ENCODE assay signal across 1 cellular context in the genomic region with DNA sequence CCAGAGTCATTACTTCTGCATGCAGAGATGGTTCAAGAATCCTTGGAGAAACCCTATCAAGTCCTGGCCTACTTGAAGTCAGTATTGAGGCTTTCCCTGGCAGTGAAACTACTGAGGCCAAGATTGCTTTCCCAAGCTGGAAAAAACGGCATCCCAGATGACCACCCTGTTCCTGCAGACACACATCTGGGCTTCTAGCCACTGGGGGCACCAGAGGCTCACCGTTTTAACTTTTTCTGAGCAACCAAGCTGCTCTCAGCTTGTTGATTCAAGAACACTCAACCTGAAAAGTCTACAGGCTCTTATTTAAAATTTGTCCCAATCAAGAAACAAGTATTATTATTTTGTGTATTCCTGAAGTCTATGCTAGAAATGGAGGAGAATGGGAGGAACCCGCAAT.
TF ChIP-seq lines count a peak whose summit lies in the region.

No MANE protein-coding gene starts in this region.

TF ChIP-seq in SK-N-SH treated with all-trans-retinoic acid at 6 μM for 48 hours, 23 proteins besides CTCF, POLR2A, EP300 and RAD21 (continued from another document):
- TF ChIP-seq, protein P1, sequence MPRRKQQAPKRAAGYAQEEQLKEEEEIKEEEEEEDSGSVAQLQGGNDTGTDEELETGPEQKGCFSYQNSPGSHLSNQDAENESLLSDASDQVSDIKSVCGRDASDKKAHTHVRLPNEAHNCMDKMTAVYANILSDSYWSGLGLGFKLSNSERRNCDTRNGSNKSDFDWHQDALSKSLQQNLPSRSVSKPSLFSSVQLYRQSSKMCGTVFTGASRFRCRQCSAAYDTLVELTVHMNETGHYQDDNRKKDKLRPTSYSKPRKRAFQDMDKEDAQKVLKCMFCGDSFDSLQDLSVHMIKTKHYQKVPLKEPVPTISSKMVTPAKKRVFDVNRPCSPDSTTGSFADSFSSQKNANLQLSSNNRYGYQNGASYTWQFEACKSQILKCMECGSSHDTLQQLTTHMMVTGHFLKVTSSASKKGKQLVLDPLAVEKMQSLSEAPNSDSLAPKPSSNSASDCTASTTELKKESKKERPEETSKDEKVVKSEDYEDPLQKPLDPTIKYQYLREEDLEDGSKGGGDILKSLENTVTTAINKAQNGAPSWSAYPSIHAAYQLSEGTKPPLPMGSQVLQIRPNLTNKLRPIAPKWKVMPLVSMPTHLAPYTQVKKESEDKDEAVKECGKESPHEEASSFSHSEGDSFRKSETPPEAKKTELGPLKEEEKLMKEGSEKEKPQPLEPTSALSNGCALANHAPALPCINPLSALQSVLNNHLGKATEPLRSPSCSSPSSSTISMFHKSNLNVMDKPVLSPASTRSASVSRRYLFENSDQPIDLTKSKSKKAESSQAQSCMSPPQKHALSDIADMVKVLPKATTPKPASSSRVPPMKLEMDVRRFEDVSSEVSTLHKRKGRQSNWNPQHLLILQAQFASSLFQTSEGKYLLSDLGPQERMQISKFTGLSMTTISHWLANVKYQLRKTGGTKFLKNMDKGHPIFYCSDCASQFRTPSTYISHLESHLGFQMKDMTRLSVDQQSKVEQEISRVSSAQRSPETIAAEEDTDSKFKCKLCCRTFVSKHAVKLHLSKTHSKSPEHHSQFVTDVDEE (CRISPR knock-in tag; IDR thresholded peaks at IDR 0.05): no peak
- no peak for TF ChIP-seq GLIS3 (CRISPR knock-in tag; IDR thresholded peaks at IDR 0.05)
- no peak for TF ChIP-seq ZNF70 (CRISPR knock-in tag; IDR thresholded peaks at IDR 0.05)
- no peak for TF ChIP-seq SNAI2 (CRISPR knock-in tag; IDR thresholded peaks at IDR 0.05)
- no peak for TF ChIP-seq TOX (CRISPR knock-in tag; IDR thresholded peaks at IDR 0.05; ENCODE audit: borderline replicate concordance)
- TF ChIP-seq ESRRG (CRISPR knock-in tag; IDR thresholded peaks at IDR 0.05): no peak
- TF ChIP-seq, protein P2, sequence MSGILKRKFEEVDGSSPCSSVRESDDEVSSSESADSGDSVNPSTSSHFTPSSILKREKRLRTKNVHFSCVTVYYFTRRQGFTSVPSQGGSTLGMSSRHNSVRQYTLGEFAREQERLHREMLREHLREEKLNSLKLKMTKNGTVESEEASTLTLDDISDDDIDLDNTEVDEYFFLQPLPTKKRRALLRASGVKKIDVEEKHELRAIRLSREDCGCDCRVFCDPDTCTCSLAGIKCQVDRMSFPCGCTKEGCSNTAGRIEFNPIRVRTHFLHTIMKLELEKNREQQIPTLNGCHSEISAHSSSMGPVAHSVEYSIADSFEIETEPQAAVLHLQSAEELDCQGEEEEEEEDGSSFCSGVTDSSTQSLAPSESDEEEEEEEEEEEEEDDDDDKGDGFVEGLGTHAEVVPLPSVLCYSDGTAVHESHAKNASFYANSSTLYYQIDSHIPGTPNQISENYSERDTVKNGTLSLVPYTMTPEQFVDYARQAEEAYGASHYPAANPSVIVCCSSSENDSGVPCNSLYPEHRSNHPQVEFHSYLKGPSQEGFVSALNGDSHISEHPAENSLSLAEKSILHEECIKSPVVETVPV (CRISPR knock-in tag; IDR thresholded peaks at IDR 0.05): no peak
- no peak for TF ChIP-seq ZC3H10 (CRISPR knock-in tag; IDR thresholded peaks at IDR 0.05)
- TF ChIP-seq ZFP30 (CRISPR knock-in tag; IDR thresholded peaks at IDR 0.05): no peak
- no peak for TF ChIP-seq TCF4 (CRISPR knock-in tag; IDR thresholded peaks at IDR 0.05; ENCODE audit: borderline replicate concordance)
- TF ChIP-seq ISL1 (CRISPR knock-in tag; IDR thresholded peaks at IDR 0.05): no peak
- TF ChIP-seq ZNF8 (CRISPR knock-in tag; IDR thresholded peaks at IDR 0.05): no peak
TF ChIP-seq in SK-N-SH treated with all-trans-retinoic acid at 6 μM for 48 hours: peak in this region for 0.
